In genomic region chr22:19720999-19721485, GRCh38 we compare ENCODE assay signal across 25 cellular contexts. TPM values are rescaled to one million over a fixed set of nuclear protein-coding genes. Genes with fewer than 3 reads are reported as not detected.
"Had no signal": no experiment of that assay in that cellular context is flagged by ENCODE, and none has a peak within 500 bp of the region (broad histone marks: within the 10 kb centered on the region; RNA-seq: fewer than 3 reads in every experiment).

No MANE protein-coding gene starts in this region.

- ATAC-seq: activated CD8-positive, alpha-beta T cell treated with anti-CD3 and anti-CD28 coated beads, Interleukin-2, amount 10 ng/mL, durations not matched to agents 7 days and 5 days; activated naive CD8-positive, alpha-beta T cell treated with anti-CD3 and anti-CD28 coated beads, Interleukin-2, amount 50 U/mL, for 24 hours; gastroesophageal sphincter; heart left ventricle; left lung had no signal

- H3K27ac Mint-ChIP-seq: activated CD4-positive, alpha-beta T cell treated with anti-CD3 and anti-CD28 coated beads, Interleukin-2, amount 10 ng/mL, durations not matched to agents 7 days and 5 days; activated CD8-positive, alpha-beta T cell treated with anti-CD3 and anti-CD28 coated beads, Interleukin-2, amount 10 ng/mL, durations not matched to agents 7 days and 5 days; activated naive CD8-positive, alpha-beta T cell treated with anti-CD3 and anti-CD28 coated beads, Interleukin-2, amount 50 U/mL, for 24 hours; activated T-helper 1 cell treated with anti-CD3 and anti-CD28 coated beads, Interleukin-12 subunit alpha, Interleukin-12 subunit beta, Interleukin-2, Interleukin-4 antibody, amounts not matched to agents 30 ng/mL and 10 ng/mL and 1 ng/mL, durations not matched to agents 14 hours and 24 hours and 36 hours; endodermal cell; stimulated activated naive CD8-positive, alpha-beta T cell treated with anti-CD3 and anti-CD28 coated beads, Interleukin-15, Interleukin-2, amounts not matched to agents 100 ng/mL and 50 ng/mL, for 24 hours had no signal

- H3K4me3 ChIP-seq: gastroesophageal sphincter, heart left ventricle, left lung, sigmoid colon, thyroid gland had no signal

- H3K9me3 Mint-ChIP-seq: activated CD4-positive, alpha-beta T cell treated with anti-CD3 and anti-CD28 coated beads, Interleukin-2, amount 10 ng/mL, durations not matched to agents 7 days and 5 days; activated naive CD8-positive, alpha-beta T cell treated with anti-CD3 and anti-CD28 coated beads, Interleukin-2, amount 50 U/mL, for 24 hours; activated T-helper 1 cell treated with anti-CD3 and anti-CD28 coated beads, Interleukin-12 subunit alpha, Interleukin-12 subunit beta, Interleukin-2, Interleukin-4 antibody, amounts not matched to agents 30 ng/mL and 10 ng/mL and 1 ng/mL, durations not matched to agents 14 hours and 24 hours and 36 hours; endodermal cell; stimulated activated naive CD8-positive, alpha-beta T cell treated with anti-CD3 and anti-CD28 coated beads, Interleukin-15, Interleukin-2, amounts not matched to agents 100 ng/mL and 50 ng/mL, for 24 hours had no signal

- H3K4me3 Mint-ChIP-seq: activated CD4-positive, alpha-beta T cell treated with anti-CD3 and anti-CD28 coated beads, Interleukin-2, amount 10 ng/mL, durations not matched to agents 7 days and 5 days; activated CD8-positive, alpha-beta T cell treated with anti-CD3 and anti-CD28 coated beads, Interleukin-2, amount 10 ng/mL, durations not matched to agents 7 days and 5 days; activated naive CD8-positive, alpha-beta T cell treated with anti-CD3 and anti-CD28 coated beads, Interleukin-2, amount 50 U/mL, for 24 hours; endodermal cell; stimulated activated naive CD8-positive, alpha-beta T cell treated with anti-CD3 and anti-CD28 coated beads, Interleukin-15, Interleukin-2, amounts not matched to agents 100 ng/mL and 50 ng/mL, for 24 hours had no signal

- H3K9me3 ChIP-seq: gastroesophageal sphincter, heart left ventricle, left lung, sigmoid colon, thyroid gland had no signal

- H3K27me3 ChIP-seq: thyroid gland had no signal

- DNase-seq: activated CD4-positive, alpha-beta T cell treated with anti-CD3 and anti-CD28 coated beads, Interleukin-2, amount 10 ng/mL, durations not matched to agents 7 days and 5 days; activated CD4-positive, CD25-positive, alpha-beta regulatory T cell; activated CD8-positive, alpha-beta T cell treated with anti-CD3 and anti-CD28 coated beads, Interleukin-2, amount 10 ng/mL, durations not matched to agents 7 days and 5 days; activated gamma-delta T cell; activated naive CD4-positive, alpha-beta T cell treated with anti-CD3 and anti-CD28 coated beads, Interleukin-2, amount 50 U/mL, for 16 hours; activated naive CD8-positive, alpha-beta T cell treated with anti-CD3 and anti-CD28 coated beads, Interleukin-2, amount 50 U/mL, for 24 hours; cortex of kidney; endodermal cell; left lung; mammary epithelial cell; midbrain; sigmoid colon; stimulated activated CD4-positive, alpha-beta T cell treated with anti-CD3 and anti-CD28 coated beads, Interleukin-4, amount 100 ng/mL, for 24 hours; substantia nigra; T-helper 1 cell; T1000; thyroid gland had no signal

- H3K27ac ChIP-seq: epithelial cell of prostate, gastroesophageal sphincter, left lung, sigmoid colon, thyroid gland had no signal

RNA-seq across cellular contexts. Expression of gene GP1BB, which starts 2.3 kb away (rescaled TPM):
- total RNA-seq: activated CD4-positive, alpha-beta T cell treated with anti-CD3 and anti-CD28 coated beads, Interleukin-2, amount 10 ng/mL, durations not matched to agents 7 days and 5 days; activated CD8-positive, alpha-beta T cell treated with anti-CD3 and anti-CD28 coated beads, Interleukin-2, amount 10 ng/mL, durations not matched to agents 7 days and 5 days; activated T-helper 1 cell treated with anti-CD3 and anti-CD28 coated beads, Interleukin-12 subunit alpha, Interleukin-12 subunit beta, Interleukin-2, Interleukin-4 antibody, amounts not matched to agents 30 ng/mL and 10 ng/mL and 1 ng/mL, durations not matched to agents 14 hours and 24 hours and 36 hours; renal cortical epithelial cell had no signal

RNA-seq across cellular contexts. Expression of gene SEPTIN5, which starts 6.7 kb away (rescaled TPM):
- total RNA-seq: activated CD4-positive, alpha-beta T cell treated with anti-CD3 and anti-CD28 coated beads, Interleukin-2, amount 10 ng/mL, durations not matched to agents 7 days and 5 days had no signal

RNA-seq across cellular contexts. Expression of gene TBX1, which starts 39.5 kb away (rescaled TPM):
- total RNA-seq: activated CD4-positive, alpha-beta T cell treated with anti-CD3 and anti-CD28 coated beads, Interleukin-2, amount 10 ng/mL, durations not matched to agents 7 days and 5 days; kidney epithelial cell had no signal
- polyA plus RNA-seq: mammary epithelial cell, neural cell had no signal
